In the genomic region with DNA sequence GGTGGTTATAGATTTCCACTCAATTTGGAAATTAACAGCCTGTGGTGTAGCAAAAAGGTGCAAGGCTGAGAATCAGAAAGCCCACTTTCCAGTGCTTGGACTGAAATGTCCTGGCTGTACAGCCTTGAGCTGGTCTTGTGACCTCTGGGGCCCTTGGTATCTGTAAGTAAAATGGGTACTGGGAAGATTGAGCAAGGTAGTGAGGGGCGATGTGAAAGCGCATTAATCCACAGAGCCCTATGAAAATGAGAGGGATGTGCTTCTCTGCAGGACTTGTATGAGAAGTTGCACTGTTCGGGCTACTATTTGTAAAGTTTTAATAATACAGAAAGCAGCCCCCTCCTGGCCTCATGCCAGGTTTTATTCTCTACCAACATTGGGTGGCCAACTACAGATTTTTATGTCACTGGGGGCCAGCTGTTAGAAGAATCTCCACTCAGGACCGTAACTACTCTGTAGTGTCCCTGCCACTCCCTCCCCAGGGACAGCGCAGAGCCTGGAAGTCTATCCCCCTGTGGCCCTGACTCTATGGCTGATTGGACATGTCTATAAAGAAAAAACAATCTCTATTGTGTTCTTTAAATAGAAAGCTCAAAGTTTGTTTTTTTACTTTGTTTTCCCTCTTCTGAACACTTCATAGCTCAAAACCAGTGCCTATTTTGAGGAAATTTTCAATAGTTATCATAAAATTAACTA, we compare ENCODE assay signal across 16 cellular contexts.
"Had no signal": no experiment of that assay in that cellular context is flagged by ENCODE, and none has a peak within 500 bp of the region (broad histone marks: within the 10 kb centered on the region; RNA-seq: fewer than 3 reads in every experiment).

No MANE protein-coding gene starts in this region.

- H3K36me3 ChIP-seq: cardiac muscle cell, heart right ventricle, neural progenitor cell, thyroid gland had no signal

- H3K4me2 ChIP-seq: neural progenitor cell had no signal

- H3K27ac ChIP-seq: cardiac muscle cell, dorsolateral prefrontal cortex, neural progenitor cell had no signal

- H3K27me3 ChIP-seq: cardiac muscle cell, dorsolateral prefrontal cortex, heart right ventricle, neural progenitor cell, thyroid gland had no signal

- H3K27ac Mint-ChIP-seq: activated B cell treated with CpG ODN at 0.5 μM for 24 hours; activated CD4-positive, alpha-beta T cell treated with anti-CD3 and anti-CD28 coated beads, Interleukin-2, amount 10 ng/mL, durations not matched to agents 7 days and 5 days; activated naive CD4-positive, alpha-beta T cell treated with anti-CD3 and anti-CD28 coated beads, Interleukin-2, amount 50 U/mL, for 72 hours; endodermal cell; neural progenitor cell had no signal

- H3K9me3 ChIP-seq: heart right ventricle, thyroid gland had no signal

- H3K27me3 Mint-ChIP-seq: activated B cell treated with CpG ODN at 0.5 μM for 24 hours; activated CD4-positive, alpha-beta T cell treated with anti-CD3 and anti-CD28 coated beads, Interleukin-2, amount 10 ng/mL, durations not matched to agents 7 days and 5 days; naive B cell had no signal

- DNase-seq: activated B cell treated with CpG ODN at 0.5 μM for 24 hours; activated CD4-positive, alpha-beta T cell treated with anti-CD3 and anti-CD28 coated beads, Interleukin-2, amount 10 ng/mL, durations not matched to agents 7 days and 5 days; activated gamma-delta T cell; activated T-cell treated with anti-CD3 and anti-CD28 coated beads, Interleukin-2, amount 50 U/mL, for 1 hour; dorsolateral prefrontal cortex; endodermal cell; naive B cell; thyroid gland had no signal

- H3K4me3 ChIP-seq: cardiac muscle cell, dorsolateral prefrontal cortex, heart right ventricle, neural progenitor cell, thyroid gland had no signal

- H2AFZ ChIP-seq: neural progenitor cell had no signal

- H3K9ac ChIP-seq: neural progenitor cell had no signal

- H3K9me3 Mint-ChIP-seq: activated B cell treated with CpG ODN at 0.5 μM for 24 hours; endodermal cell; naive B cell; neural progenitor cell; stimulated activated effector memory CD8-positive, alpha-beta T cell treated with anti-CD3 and anti-CD28 coated beads, Interleukin-12 subunit alpha, Interleukin-12 subunit beta, amount 100 ng/mL, for 72 hours had no signal

- FAIRE-seq: frontal cortex, TTC549, urothelium cell line had no signal

- H3K36me3 Mint-ChIP-seq: naive B cell, neural progenitor cell had no signal

- H3K4me3 Mint-ChIP-seq: activated B cell treated with CpG ODN at 0.5 μM for 24 hours; activated CD4-positive, alpha-beta T cell treated with anti-CD3 and anti-CD28 coated beads, Interleukin-2, amount 10 ng/mL, durations not matched to agents 7 days and 5 days; endodermal cell; naive B cell; neural progenitor cell; stimulated activated effector memory CD8-positive, alpha-beta T cell treated with anti-CD3 and anti-CD28 coated beads, Interleukin-12 subunit alpha, Interleukin-12 subunit beta, amount 100 ng/mL, for 72 hours had no signal

- ATAC-seq: activated naive CD4-positive, alpha-beta T cell treated with anti-CD3 and anti-CD28 coated beads, Interleukin-2, amount 50 U/mL, for 72 hours; stimulated activated effector memory CD8-positive, alpha-beta T cell treated with anti-CD3 and anti-CD28 coated beads, Interleukin-12 subunit alpha, Interleukin-12 subunit beta, amount 100 ng/mL, for 72 hours had no signal
